Comparison of ENCODE assay signal across 29 cellular contexts in genomic region chr20:1317545-1318255, GRCh38. TPM values are rescaled to one million over a fixed set of nuclear protein-coding genes. Genes with fewer than 3 reads are reported as not detected.
DNase-seq lines count a peak whose midpoint lies in the region; ATAC-seq, FAIRE-seq and TF ChIP-seq lines count a peak whose summit lies in the region.
"Had no signal": no experiment of that assay in that cellular context is flagged by ENCODE, and none has a peak within 500 bp of the region (broad histone marks: within the 10 kb centered on the region; RNA-seq: fewer than 3 reads in every experiment).

No MANE protein-coding gene starts in this region.

- H4K20me1 ChIP-seq in KMS-11 (ENCODE audit: insufficient read depth) (no peaks in the 10 kb centered on the region), GM12878 (ENCODE audit: control insufficient read depth, insufficient read depth) (no peaks in the 10 kb centered on the region)

- no peak overlapping the region for H3K27ac Mint-ChIP-seq in nephron progenitor cell
- H3K27ac Mint-ChIP-seq: activated CD4-positive, alpha-beta T cell treated with anti-CD3 and anti-CD28 coated beads, Interleukin-2, amount 10 ng/mL, durations not matched to agents 7 days and 5 days; activated naive CD8-positive, alpha-beta T cell treated with anti-CD3 and anti-CD28 coated beads, Interleukin-2, amount 50 U/mL, for 24 hours; brain had no signal

- H3K9me3 ChIP-seq in GM12878 (replicated peaks; ENCODE audit: control insufficient read depth, insufficient read depth, low read length) = no peaks in the 10 kb centered on the region; the same call in 2 of the 3 replicates
- H3K9me3 ChIP-seq in lower lobe of right lung = no peaks in the 10 kb centered on the region
- H3K9me3 ChIP-seq: heart right ventricle, neutrophil, suprapubic skin, vagina had no signal

- H2AFZ ChIP-seq in ACC112 (ENCODE audit: low read length, unreplicated experiment) (no peak overlapping the region), KMS-11 (ENCODE audit: low read depth) (peak overlapping the region; percentile 30; the same call in 1 of the 2 replicates), GM12878 (ENCODE audit: control insufficient read depth, low read depth, low read length) (no peak overlapping the region)

- peak overlapping the region; percentile 73 for H3K4me2 ChIP-seq in KMS-11
- no peak overlapping the region for H3K4me2 ChIP-seq in GM12878 (ENCODE audit: control insufficient read depth, insufficient read depth)

- no peak for TF ChIP-seq EP300 in GM12878 (IDR thresholded peaks at IDR 0.05; ENCODE audit: borderline replicate concordance in 1 of 2, control insufficient read depth in 1 of 2, low read depth in 2 of 2, low read length in 2 of 2)

- no peaks in the 10 kb centered on the region for H3K36me3 ChIP-seq in ACC112 (ENCODE audit: insufficient read depth, low read length)
- no peaks in the 10 kb centered on the region for H3K36me3 ChIP-seq in KMS-11 (ENCODE audit: insufficient read depth)
- H3K36me3 ChIP-seq in GM12878 (ENCODE audit: control insufficient read depth in 2 of 2, insufficient read depth in 2 of 2, low read length in 1 of 2) = no peaks in the 10 kb centered on the region
- H3K36me3 ChIP-seq in lower lobe of right lung = no peaks in the 10 kb centered on the region
- H3K36me3 ChIP-seq: heart right ventricle, neutrophil, SJSA1, suprapubic skin, vagina had no signal

- WGBS in GM12878 (ENCODE audit: insufficient coverage, insufficient replicate concordance, low lambda C conversion rate, missing lambda C conversion rate) = 37% methylated on average over 12 of the region's 12 CpGs

- TF ChIP-seq RAD21 in GM12878 (IDR thresholded peaks at IDR 0.05; ENCODE audit: insufficient read depth, low read depth, low read length) = no peak

- ATAC-seq in GM12878 (no peak), lower lobe of right lung (no peak)
- ATAC-seq: activated naive CD8-positive, alpha-beta T cell treated with anti-CD3 and anti-CD28 coated beads, Interleukin-2, amount 50 U/mL, for 24 hours; heart right ventricle; left lobe of liver; PC-3 had no signal

- TF ChIP-seq POLR2A in GM12878 (IDR thresholded peaks at IDR 0.05; ENCODE audit: low read depth, low read length) = no peak

- H3K9me3 Mint-ChIP-seq in nephron progenitor cell = no peaks in the 10 kb centered on the region
- H3K9me3 Mint-ChIP-seq: activated CD4-positive, alpha-beta T cell treated with anti-CD3 and anti-CD28 coated beads, Interleukin-2, amount 10 ng/mL, durations not matched to agents 7 days and 5 days; activated naive CD8-positive, alpha-beta T cell treated with anti-CD3 and anti-CD28 coated beads, Interleukin-2, amount 50 U/mL, for 24 hours; brain had no signal

- no peak for DNase-seq in GM12878 (ENCODE audit: low read depth, low spot score)
- DNase-seq in nephron progenitor cell = no peak
- no peak for DNase-seq in NCI-H446 (lab: John Stamatoyannopoulos, UW)
- DNase-seq in lower lobe of right lung = no peak
- DNase-seq in NCI-H2227 (lab: John Stamatoyannopoulos, UW; ENCODE audit: unreplicated experiment) = no peak
- no peak for DNase-seq in GOT3 (lab: John Stamatoyannopoulos, UW)
- DNase-seq: activated CD4-positive, alpha-beta T cell treated with anti-CD3 and anti-CD28 coated beads, Interleukin-2, amount 10 ng/mL, durations not matched to agents 7 days and 5 days; activated CD8-positive, alpha-beta memory T cell treated with anti-CD3 and anti-CD28 coated beads, Interleukin-2, amount 50 U/mL, for 48 hours; activated effector memory CD4-positive, alpha-beta T cell treated with Interleukin-2 at 50 U/mL for 16 hours; activated naive CD8-positive, alpha-beta T cell treated with anti-CD3 and anti-CD28 coated beads, Interleukin-2, amount 50 U/mL, for 24 hours; CD4-positive, CD25-positive, alpha-beta regulatory T cell; GF-D8; heart right ventricle; NCI-H1092 treated with DMSO at 0.1 percent for 48 hours; NCI-H526 treated with DMSO at 0.1 percent for 48 hours; PC-3; retina; stimulated activated CD4-positive, alpha-beta T cell treated with anti-CD3 and anti-CD28 coated beads, Interleukin-12 subunit alpha, Interleukin-12 subunit beta, amount 100 ng/mL, for 4 hours; stimulated activated CD8-positive, alpha-beta memory T cell treated with anti-CD3 and anti-CD28 coated beads, Interleukin-4, amount 100 ng/mL, for 48 hours had no signal

- H3K27ac ChIP-seq in ACC112 (ENCODE audit: low read depth, low read length) (no peak overlapping the region), KMS-11 (no peak overlapping the region), GM12878 (ENCODE audit: control insufficient read depth, insufficient read depth) (no peak overlapping the region), lower lobe of right lung (no peak overlapping the region)
- H3K27ac ChIP-seq: coronary artery, neutrophil, SJSA1, suprapubic skin, vagina, VCaP had no signal

- CTCF ChIA-PET in GM12878 (lab: Yijun Ruan, JAX) = interaction anchor here (1.4 to 2.0 kb wide), 2 partner anchors 80 to 459 kb away, joined by 4 to 5 read pairs; no protein-coding TSS in a partner anchor

- no peaks in the 10 kb centered on the region for H3K79me2 ChIP-seq in ACC112 (ENCODE audit: control insufficient read depth, insufficient read depth, low read length, unreplicated experiment)
- no peaks in the 10 kb centered on the region for H3K79me2 ChIP-seq in KMS-11 (ENCODE audit: insufficient read depth, low read depth)
- no peaks in the 10 kb centered on the region for H3K79me2 ChIP-seq in GM12878 (ENCODE audit: control insufficient read depth, insufficient read depth, low read length)

- no peak for TF ChIP-seq CTCF in KMS-11 (conservative IDR thresholded peaks at IDR 0.05; ENCODE audit: low read depth, low read length)
- no peak for TF ChIP-seq CTCF in GM12878 (IDR thresholded peaks at IDR 0.05 in 2 of 3, conservative IDR thresholded peaks at IDR 0.05 in 1 of 3; ENCODE audit: control insufficient read depth in 2 of 3, extremely low read depth in 1 of 3, insufficient read depth in 1 of 3, low read depth in 3 of 3, low read length in 3 of 3)
- no peak for TF ChIP-seq CTCF in nephron progenitor cell (IDR thresholded peaks at IDR 0.05)
- TF ChIP-seq CTCF in lower lobe of right lung (IDR thresholded peaks at IDR 0.05) = no peak

- H3K9ac ChIP-seq in KMS-11 (no peak overlapping the region), GM12878 (ENCODE audit: control insufficient read depth, insufficient read depth, low read length) (no peak overlapping the region)

- no peaks in the 10 kb centered on the region for H3K36me3 Mint-ChIP-seq in nephron progenitor cell (ENCODE audit: low read depth)
- H3K36me3 Mint-ChIP-seq: brain; CD4-positive, CD25-positive, alpha-beta regulatory T cell had no signal

- H3K4me1 Mint-ChIP-seq in nephron progenitor cell = peaks cover 49% of the 10 kb centered on the region

- H3K4me3 ChIP-seq in ACC112 (ENCODE audit: low read depth, low read length) (peak overlapping the region; percentile 38), KMS-11 (IDR thresholded peaks at IDR 0.05; ENCODE audit: insufficient read depth, low read depth, low read length) (no peak overlapping the region), GM12878 (no peak overlapping the region), lower lobe of right lung (no peak overlapping the region)
- H3K4me3 ChIP-seq: coronary artery, heart right ventricle, SJSA1, suprapubic skin, vagina had no signal

- RAD21 ChIA-PET in GM12878 (lab: Charles Lee; ENCODE audit: unreplicated experiment) = interaction anchor here (0.9 to 1.1 kb wide), 2 partner anchors 74 to 80 kb away, joined by 3 to 4 read pairs; no protein-coding TSS in a partner anchor

- H3K27me3 Mint-ChIP-seq in nephron progenitor cell (ENCODE audit: low read depth, poor library complexity) = peaks cover 9% of the 10 kb centered on the region
- H3K27me3 Mint-ChIP-seq: activated naive CD8-positive, alpha-beta T cell treated with anti-CD3 and anti-CD28 coated beads, Interleukin-2, amount 50 U/mL, for 24 hours; CD4-positive, CD25-positive, alpha-beta regulatory T cell had no signal

- H3K4me1 ChIP-seq in ACC112 (ENCODE audit: control insufficient read depth, insufficient read depth, low read length, unreplicated experiment) (peaks cover 29% of the 10 kb centered on the region), KMS-11 (ENCODE audit: low read depth, poor library complexity, severe bottlenecking) (peaks cover 21% of the 10 kb centered on the region), GM12878 (ENCODE audit: control insufficient read depth, insufficient read depth, low read length) (peaks cover 6% of the 10 kb centered on the region; the same call in 1 of the 2 replicates), lower lobe of right lung (peaks cover 27% of the 10 kb centered on the region)

- BruUV-seq in GM12878 (replicated peaks; lab: Mats Ljungman, UMichigan) = no TSS peak

- POLR2A ChIA-PET in GM12878 (lab: Charles Lee) = no interaction called here

- peak overlapping the region; percentile 47 for H3K4me3 Mint-ChIP-seq in nephron progenitor cell
- H3K4me3 Mint-ChIP-seq: activated CD4-positive, alpha-beta T cell treated with anti-CD3 and anti-CD28 coated beads, Interleukin-2, amount 10 ng/mL, durations not matched to agents 7 days and 5 days; activated naive CD8-positive, alpha-beta T cell treated with anti-CD3 and anti-CD28 coated beads, Interleukin-2, amount 50 U/mL, for 24 hours; brain; CD4-positive, CD25-positive, alpha-beta regulatory T cell had no signal

- no peak for FAIRE-seq in GM12878 (lab: Jason Lieb, UNC)

- in situ Hi-C loops in GM12878 (cut with MboI) = no loop called here

- intact Hi-C loops in GM12878 (cut with micrococcal nuclease; ENCODE audit: unreplicated experiment) = loop anchor here (10.0 kb wide), 1 partner anchor 457 kb away; no protein-coding TSS in a partner anchor
- intact Hi-C loops in lower lobe of right lung (cut with DNase I) = loop anchor here (10.0 kb wide), 1 partner anchor 77 kb away; the partner anchor contains the start of gene FKBP1A

- H3K27me3 ChIP-seq in ACC112 (ENCODE audit: insufficient read depth, low read length) (no peaks in the 10 kb centered on the region), KMS-11 (ENCODE audit: insufficient read depth, low read depth) (no peaks in the 10 kb centered on the region), GM12878 (replicated peaks in 1 of 2; ENCODE audit: control insufficient read depth in 2 of 2, insufficient read depth in 2 of 2, low read length in 1 of 2) (no peaks in the 10 kb centered on the region), lower lobe of right lung (ENCODE audit: low read depth) (no peaks in the 10 kb centered on the region)
- H3K27me3 ChIP-seq: heart right ventricle, neutrophil, SJSA1, suprapubic skin, vagina had no signal

- SMC1A ChIA-PET in GM12878 (lab: Charles Lee; ENCODE audit: uncharacterized antibody, unreplicated experiment) = interaction anchor here (2.1 kb wide), 1 partner anchor 151 kb away, joined by 5 read pairs; no protein-coding TSS in a partner anchor

RNA-seq across cellular contexts. Expression of gene SDCBP2, which starts 11.2 kb away (rescaled TPM):
- 1.3 and 2.6 TPM in 2 replicates for total RNA-seq in GM12878 (2013; cell fraction: nucleolus; rRNA removed)
- 0.60 and 1.1 TPM in 2 replicates for total RNA-seq in GM12878 (2014; rRNA removed)
- total RNA-seq in GM12878 (2014; rRNA removed; fragmentation: Illumina TruSeq; extraction: Trizol) = 0.45 and 0.60 TPM in 2 replicates
- 0.77 and 1.5 TPM in 2 replicates for total RNA-seq in GM12878 (2021)
- 0.91 TPM for polyA plus RNA-seq in GM12878 (2011; ENCODE audit: low read depth)
- polyA plus RNA-seq in GM12878 (2011; rRNA removed) = 1.3 and 1.5 TPM in 2 replicates
- polyA plus RNA-seq in GM12878 (2011; cell fraction: cytosol; rRNA removed) = 2.3 and 3.4 TPM in 2 replicates
- polyA plus RNA-seq in GM12878 (2011; cell fraction: nucleus; rRNA removed) = 5.3 and 9.1 TPM in 2 replicates
- polyA plus RNA-seq in GM12878 (2012) = 2.0 and 3.7 TPM in 2 replicates
- 0.51 and 0.96 TPM in 2 replicates for polyA plus RNA-seq in GM12878 (2014; fragmentation: Illumina TruSeq; extraction: Trizol)
- under 1 TPM in 1 of 2 experiments, not detected in 1; 0.16 TPM for polyA plus RNA-seq in GM12878 (2014; fragmentation: Nextera tagmentation; extraction: Ambion mirVana)
- polyA plus RNA-seq in GM12878 (2014; rRNA removed) = 1.3 and 1.9 TPM in 2 replicates
- polyA plus RNA-seq in GM12878 (2016; fragmentation: Nextera tagmentation; extraction: Ambion mirVana) = 1 to 10 TPM; 1.4 to 2.4 TPM
- polyA minus RNA-seq in GM12878 (2011; rRNA and poly(A)+ RNA removed) = 0.29 and 1.0 TPM in 2 replicates
- polyA minus RNA-seq in GM12878 (2011; cell fraction: cytosol; rRNA and poly(A)+ RNA removed) = 1.5 TPM in 1 of 2 replicates, not detected in the other
- 0.85 and 1.2 TPM in 2 replicates for polyA minus RNA-seq in GM12878 (2011; cell fraction: nucleus; rRNA and poly(A)+ RNA removed)
- 10.8 TPM for total RNA-seq in lower lobe of right lung

RNA-seq across cellular contexts. Expression of gene SNPH, which starts 51.6 kb away (rescaled TPM):
- 0.27 and 0.34 TPM in 2 replicates for total RNA-seq in GM12878 (2013; cell fraction: nucleolus; rRNA removed)
- 0.45 and 0.49 TPM in 2 replicates for total RNA-seq in GM12878 (2014; rRNA removed)
- 0.13 and 0.14 TPM in 2 replicates for total RNA-seq in GM12878 (2014; rRNA removed; fragmentation: Illumina TruSeq; extraction: Trizol)
- total RNA-seq in GM12878 (2021) = 0.31 and 0.53 TPM in 2 replicates
- polyA plus RNA-seq in GM12878 (2011; ENCODE audit: low read depth) = 0.07 TPM
- not detected in 2 replicates for polyA plus RNA-seq in GM12878 (2011; rRNA removed)
- polyA plus RNA-seq in GM12878 (2011; cell fraction: cytosol; rRNA removed) = 0.01 and 0.02 TPM in 2 replicates
- polyA plus RNA-seq in GM12878 (2011; cell fraction: nucleus; rRNA removed) = 0.09 and 0.18 TPM in 2 replicates
- polyA plus RNA-seq in GM12878 (2012) = 0.09 and 0.14 TPM in 2 replicates
- polyA plus RNA-seq in GM12878 (2014; fragmentation: Illumina TruSeq; extraction: Trizol) = 0.05 and 0.15 TPM in 2 replicates
- under 1 TPM in 1 of 2 experiments, not detected in 1; 0.02 TPM for polyA plus RNA-seq in GM12878 (2014; fragmentation: Nextera tagmentation; extraction: Ambion mirVana)
- polyA plus RNA-seq in GM12878 (2014; rRNA removed) = 0.27 and 0.40 TPM in 2 replicates
- under 1 TPM; 0.37 to 0.44 TPM for polyA plus RNA-seq in GM12878 (2016; fragmentation: Nextera tagmentation; extraction: Ambion mirVana)
- polyA minus RNA-seq in GM12878 (2011; rRNA and poly(A)+ RNA removed) = not detected in 2 replicates
- polyA minus RNA-seq in GM12878 (2011; cell fraction: cytosol; rRNA and poly(A)+ RNA removed) = 0.53 TPM in 1 of 2 replicates, not detected in the other
- not detected in 2 replicates for polyA minus RNA-seq in GM12878 (2011; cell fraction: nucleus; rRNA and poly(A)+ RNA removed)
- 3.8 TPM for total RNA-seq in lower lobe of right lung
